Comparison of ENCODE assay signal across 13 cellular contexts in the genomic region with DNA sequence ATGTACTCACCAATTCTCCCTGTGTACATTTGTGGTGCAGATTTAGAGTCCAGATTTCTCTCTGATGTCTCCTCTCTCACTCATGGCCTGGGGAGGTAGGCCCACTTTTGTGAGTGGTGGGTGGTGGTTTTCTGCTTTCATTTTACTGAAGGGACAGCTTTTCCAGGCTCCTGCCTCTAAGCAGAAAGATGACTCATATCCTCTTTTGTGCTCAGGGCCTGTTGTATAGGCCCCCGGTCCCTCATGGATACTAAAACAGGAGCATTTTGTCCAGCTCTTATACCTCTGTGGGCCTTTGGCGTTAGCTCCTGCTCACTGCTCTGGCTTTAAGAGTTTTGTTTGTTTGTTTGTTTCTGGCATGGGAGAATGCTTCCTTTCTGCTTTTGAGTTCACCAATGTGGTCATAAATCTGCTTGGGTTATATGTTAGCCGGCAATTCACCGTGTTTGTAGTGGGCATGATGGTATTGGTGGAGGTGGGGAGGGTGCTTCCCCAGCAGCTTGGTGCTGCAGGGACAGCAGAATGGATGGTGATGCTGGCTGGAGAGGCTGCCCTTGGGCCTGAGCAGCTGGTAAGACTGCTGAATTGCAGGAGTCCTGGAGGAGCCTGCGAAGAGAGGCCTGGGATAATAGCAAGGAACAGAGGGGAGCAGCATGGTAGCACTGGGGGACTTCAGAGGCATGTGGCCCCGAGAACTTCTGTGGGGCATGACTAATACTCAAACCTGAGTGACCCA.
A peak's percentile ranks its signal among the peaks of the same experiment; 100 is the strongest.
DNase-seq lines count a peak whose midpoint lies in the region; ATAC-seq and TF ChIP-seq lines count a peak whose summit lies in the region.
"Had no signal": no experiment of that assay in that cellular context is flagged by ENCODE, and none has a peak within 500 bp of the region (broad histone marks: within the 10 kb centered on the region; RNA-seq: fewer than 3 reads in every experiment).

No MANE protein-coding gene starts in this region.

- peak overlapping the region; percentile 48 for H3K27ac ChIP-seq in AG04450 (ENCODE audit: low read depth, low read length)
- peak overlapping the region; percentile 25; the same call in 1 of the 2 replicates for H3K27ac ChIP-seq in IMR-90 (ENCODE audit: insufficient read depth, low read length)
- no peak overlapping the region for H3K27ac ChIP-seq in brain microvascular endothelial cell
- peak overlapping the region; percentile 14 for H3K27ac ChIP-seq in mesenchymal stem cell (ENCODE audit: low read length, poor library complexity, severe bottlenecking)
- no peak overlapping the region for H3K27ac ChIP-seq in ovary
- H3K27ac ChIP-seq in spleen, result no peak overlapping the region
- H3K27ac ChIP-seq in colonic mucosa, result no peak overlapping the region
- H3K27ac ChIP-seq: right atrium auricular region, tibial artery had no signal

- TF ChIP-seq RAD21 in IMR-90 (IDR thresholded peaks at IDR 0.05; ENCODE audit: low read length), result no peak

- dilution Hi-C loops in IMR-90 (cut with HindIII; ENCODE audit: low sequenced_read_pairs, unreplicated experiment), result no loop called here

- H4K91ac ChIP-seq in IMR-90 (ENCODE audit: insufficient read depth, low read depth, low read length) (peak overlapping the region; percentile 80), mesenchymal stem cell (ENCODE audit: low read length) (peak overlapping the region; percentile 87)

- peak overlapping the region; percentile 44 for H4K5ac ChIP-seq in IMR-90 (ENCODE audit: low read depth, low read length)

- H2BK15ac ChIP-seq in IMR-90 (ENCODE audit: low read depth, low read length) (peak overlapping the region; percentile 72; the same call in 2 of the 3 replicates), mesenchymal stem cell (ENCODE audit: low read depth, poor library complexity, severe bottlenecking) (no peak overlapping the region)

- peak overlapping the region; percentile 69 for H3K56ac ChIP-seq in IMR-90 (ENCODE audit: extremely low read depth, insufficient read depth, low read length)

- H3K23ac ChIP-seq in IMR-90 (ENCODE audit: low read depth, low read length) (peak overlapping the region; percentile 87; the same call in 1 of the 2 replicates), mesenchymal stem cell (ENCODE audit: low read length in 2 of 2) (no peak overlapping the region)

- DNase-seq in AG04450 (ENCODE audit: low read depth, low spot score) (no peak), IMR-90 (peak; percentile 67), brain microvascular endothelial cell (peak; percentile 35), mesenchymal stem cell (peak; percentile 75), ovary (no peak), spleen (no peak), NCI-H1436 treated with DMSO at 0.1 percent for 48 hours (lab: John Stamatoyannopoulos, UW) (no peak), colonic mucosa (no peak)
- DNase-seq: activated effector memory CD4-positive, alpha-beta T cell treated with Interleukin-2 at 50 U/mL for 16 hours; mesendoderm; Right ventricle myocardium superior; tibial artery had no signal

- H3K9me1 ChIP-seq in IMR-90 (ENCODE audit: insufficient read depth, low read length), result no peaks in the 10 kb centered on the region

- POLR2A ChIA-PET in AG04450 (lab: Yijun Ruan, JAX) (no interaction called here), IMR-90 (lab: Charles Lee; ENCODE audit: unreplicated experiment) (no interaction called here)

- TF ChIP-seq EP300 in ovary (IDR thresholded peaks at IDR 0.05), result no peak

- H3K36me3 ChIP-seq in IMR-90 (ENCODE audit: control insufficient read depth, insufficient read depth, low read length), result no peaks in the 10 kb centered on the region
- H3K36me3 ChIP-seq in brain microvascular endothelial cell (replicated peaks), result no peaks in the 10 kb centered on the region
- no peaks in the 10 kb centered on the region for H3K36me3 ChIP-seq in mesenchymal stem cell (ENCODE audit: control insufficient read depth in 1 of 2, insufficient read depth in 2 of 2, low read depth in 1 of 2, low read length in 2 of 2)
- no peaks in the 10 kb centered on the region for H3K36me3 ChIP-seq in ovary
- H3K36me3 ChIP-seq in spleen, result no peaks in the 10 kb centered on the region
- H3K36me3 ChIP-seq in colonic mucosa, result no peaks in the 10 kb centered on the region
- H3K36me3 ChIP-seq: right atrium auricular region, tibial artery had no signal

- H3K9ac ChIP-seq in IMR-90 (ENCODE audit: low read depth, low read length) (0 out of 2 replicates have a peak overlapping the region, but pooled peaks have one; percentile 3), mesenchymal stem cell (ENCODE audit: low read length) (peak overlapping the region; percentile 26), colonic mucosa (ENCODE audit: low read depth in 2 of 2, low read length in 2 of 2) (no peak overlapping the region)

- H2BK120ac ChIP-seq in IMR-90 (ENCODE audit: low read depth, low read length) (peak overlapping the region; percentile 97), mesenchymal stem cell (ENCODE audit: low read depth, low read length) (no peak overlapping the region)

- no TSS peak for BruUV-seq in IMR-90 (replicated peaks; lab: Mats Ljungman, UMichigan)

- H3K4me1 ChIP-seq in IMR-90 (ENCODE audit: control insufficient read depth, insufficient read depth, low read length) (peaks cover 9% of the 10 kb centered on the region), mesenchymal stem cell (ENCODE audit: control insufficient read depth, insufficient read depth, low read depth, low read length) (peaks cover 4% of the 10 kb centered on the region), ovary (ENCODE audit: insufficient read depth) (no peaks in the 10 kb centered on the region), spleen (no peaks in the 10 kb centered on the region), colonic mucosa (no peaks in the 10 kb centered on the region)

- H2BK12ac ChIP-seq in mesenchymal stem cell (ENCODE audit: low read length in 2 of 2), result peak overlapping the region; percentile 14 to 98

- H2AK5ac ChIP-seq in IMR-90 (ENCODE audit: low read depth, low read length) (peak overlapping the region; percentile 74), mesenchymal stem cell (ENCODE audit: low read length, severe bottlenecking) (peak overlapping the region; percentile 61)

- ATAC-seq in IMR-90 (ENCODE audit: low read depth), result peak; percentile 87

- peak overlapping the region; percentile 77 for H2AK9ac ChIP-seq in IMR-90 (replicated peaks; ENCODE audit: low read depth, low read length, poor library complexity)

- H3K4ac ChIP-seq in IMR-90 (ENCODE audit: low read depth, low read length) (peak overlapping the region; percentile 78), mesenchymal stem cell (ENCODE audit: low read depth in 1 of 2, low read length in 2 of 2) (peak overlapping the region; percentile 50 to 88)

- no peaks in the 10 kb centered on the region for H3K79me1 ChIP-seq in IMR-90 (ENCODE audit: low read depth in 1 of 2, low read length in 2 of 2)
- H3K79me1 ChIP-seq in mesenchymal stem cell (replicated peaks; ENCODE audit: low read length, poor library complexity, severe bottlenecking), result no peaks in the 10 kb centered on the region

- in situ Hi-C loops in IMR-90 (cut with MboI; ENCODE audit: low sequenced_read_pairs), result no loop called here
- in situ Hi-C loops in brain microvascular endothelial cell (cut with HindIII; ENCODE audit: low pct_ligation_motif_present, low sequenced_read_pairs), result no loop called here

- H3K18ac ChIP-seq in IMR-90 (ENCODE audit: low read depth, low read length) (peak overlapping the region; percentile 17; the same call in 1 of the 2 replicates), mesenchymal stem cell (ENCODE audit: low read depth in 1 of 2, low read length in 2 of 2) (peak overlapping the region; percentile 85 to 88)

- TF ChIP-seq CTCF in AG04450 (IDR thresholded peaks at IDR 0.05; ENCODE audit: low read depth, low read length) (no peak), IMR-90 (conservative IDR thresholded peaks at IDR 0.05; ENCODE audit: low read depth, low read length) (no peak), brain microvascular endothelial cell (IDR thresholded peaks at IDR 0.05; ENCODE audit: low read depth, low read length, missing control alignments) (no peak), ovary (IDR thresholded peaks at IDR 0.05) (no peak), spleen (IDR thresholded peaks at IDR 0.05 in 8 of 11, conservative IDR thresholded peaks at IDR 0.05 in 3 of 11) (no peak), colonic mucosa (IDR thresholded peaks at IDR 0.05) (no peak)

- H2AFZ ChIP-seq in IMR-90 (replicated peaks; ENCODE audit: low read length, poor library complexity), result peak overlapping the region; percentile 88
- H2AFZ ChIP-seq in mesenchymal stem cell (ENCODE audit: low read depth, low read length), result peak overlapping the region; percentile 58

- H3K27me3 ChIP-seq in AG04450 (ENCODE audit: control insufficient read depth, insufficient read depth, low read length) (no peaks in the 10 kb centered on the region), IMR-90 (ENCODE audit: control insufficient read depth, insufficient read depth, low read length) (no peaks in the 10 kb centered on the region), brain microvascular endothelial cell (replicated peaks) (no peaks in the 10 kb centered on the region), mesenchymal stem cell (ENCODE audit: control insufficient read depth in 1 of 2, insufficient read depth in 1 of 2, low read length in 2 of 2) (no peaks in the 10 kb centered on the region), ovary (no peaks in the 10 kb centered on the region), spleen (replicated peaks in 1 of 7) (no peaks in the 10 kb centered on the region), colonic mucosa (no peaks in the 10 kb centered on the region)
- H3K27me3 ChIP-seq: right atrium auricular region, tibial artery had no signal

- CTCF ChIA-PET in AG04450 (lab: Charles Lee), result no interaction called here
- CTCF ChIA-PET in IMR-90 (lab: Yijun Ruan, JAX), result interaction anchor here (1.0 kb wide), 1 partner anchor 44 kb away, joined by 4 read pairs; no protein-coding TSS in a partner anchor

- H2BK5ac ChIP-seq in IMR-90 (ENCODE audit: low read depth, low read length, poor library complexity, severe bottlenecking) (peak overlapping the region; percentile 65), mesenchymal stem cell (ENCODE audit: low read depth, low read length, poor library complexity, severe bottlenecking) (no peak overlapping the region)

- H4K8ac ChIP-seq in IMR-90 (ENCODE audit: low read depth in 2 of 2, low read length in 2 of 2), result peak overlapping the region; percentile 76 to 93
- H4K8ac ChIP-seq in mesenchymal stem cell (ENCODE audit: low read length), result peak overlapping the region; percentile 98

- TF ChIP-seq POLR2A in IMR-90 (IDR thresholded peaks at IDR 0.05; ENCODE audit: low read depth, low read length) (no peak), ovary (IDR thresholded peaks at IDR 0.05) (no peak), spleen (IDR thresholded peaks at IDR 0.05) (no peak)

- H4K20me1 ChIP-seq in IMR-90 (ENCODE audit: insufficient read depth, low read length), result no peaks in the 10 kb centered on the region

- H3K9me3 ChIP-seq in AG04450 (ENCODE audit: control insufficient read depth, insufficient read depth, low read length) (peaks cover 7% of the 10 kb centered on the region), IMR-90 (ENCODE audit: control insufficient read depth, insufficient read depth, low read length) (no peaks in the 10 kb centered on the region), mesenchymal stem cell (ENCODE audit: control insufficient read depth, low read length) (peaks cover 8% of the 10 kb centered on the region), ovary (no peaks in the 10 kb centered on the region), spleen (no peaks in the 10 kb centered on the region), colonic mucosa (no peaks in the 10 kb centered on the region)
- H3K9me3 ChIP-seq: right atrium auricular region, tibial artery had no signal

- H3K4me2 ChIP-seq in IMR-90 (ENCODE audit: low read depth, low read length) (peak overlapping the region; percentile 48; the same call in 1 of the 2 replicates), mesenchymal stem cell (ENCODE audit: low read length, poor library complexity, severe bottlenecking) (no peak overlapping the region)

- H3K4me3 ChIP-seq in AG04450 (ENCODE audit: low read depth, low read length) (no peak overlapping the region), IMR-90 (ENCODE audit: insufficient read depth, low read depth, low read length) (no peak overlapping the region), brain microvascular endothelial cell (ENCODE audit: low read depth, low read length) (no peak overlapping the region), mesenchymal stem cell (ENCODE audit: insufficient read depth in 1 of 2, low read depth in 1 of 2, low read length in 2 of 2) (no peak overlapping the region), ovary (no peak overlapping the region), spleen (no peak overlapping the region), colonic mucosa (no peak overlapping the region)
- H3K4me3 ChIP-seq: right atrium auricular region, tibial artery had no signal

- H2BK20ac ChIP-seq in IMR-90 (ENCODE audit: low read depth, low read length), result peak overlapping the region; percentile 97

- intact Hi-C loops in IMR-90 (cut with micrococcal nuclease) (no loop called here), ovary (cut with DNase I) (no loop called here), spleen (cut with DNase I; ENCODE audit: low total_unique reads) (no loop called here), colonic mucosa (cut with DNase I) (no loop called here)

- H3K14ac ChIP-seq in IMR-90 (replicated peaks; ENCODE audit: low read depth, low read length), result peak overlapping the region; percentile 96
- peak overlapping the region in 1 of 2 experiments; percentile 77 for H3K14ac ChIP-seq in mesenchymal stem cell (ENCODE audit: low read length in 2 of 2)

- 100% methylated on average over 1 of the region's 6 CpGs; no CpG with 5 or more reads in 1 of the 2 experiments for WGBS in IMR-90 (ENCODE audit: extremely low coverage in 2 of 2, insufficient read length in 1 of 2), 2 experiments
- 32% methylated on average over 6 of the region's 6 CpGs for WGBS in mesenchymal stem cell
- WGBS in ovary, 3 donors, result 76 to 82% (median 80%) methylated on average over 6 of the region's 6 CpGs
- 74 to 81% (median 75%) methylated on average over 6 of the region's 6 CpGs for WGBS in spleen, 5 donors

Comparison
In these comparisons a context has a peak if more than half of its experiments do, and no peak if none do; other contexts are left out.
1. DNase-seq: peak in IMR-90 (single experiment), brain microvascular endothelial cell (single experiment) and mesenchymal stem cell (single experiment); none in AG04450 (single experiment), ovary (0 of 5), spleen (single experiment), NCI-H1436 treated with DMSO at 0.1 percent for 48 hours (single experiment) and colonic mucosa (single experiment).
2. H3K27ac ChIP-seq: peak in AG04450 (single experiment), IMR-90 (single experiment) and mesenchymal stem cell (single experiment); none in brain microvascular endothelial cell (single experiment), ovary (0 of 2), spleen (0 of 8) and colonic mucosa (single experiment).
3. H3K9ac ChIP-seq: peak in IMR-90 (single experiment) and mesenchymal stem cell (single experiment); none in colonic mucosa (0 of 2).